ENCODE assay signal across 13 cellular contexts in the genomic region with DNA sequence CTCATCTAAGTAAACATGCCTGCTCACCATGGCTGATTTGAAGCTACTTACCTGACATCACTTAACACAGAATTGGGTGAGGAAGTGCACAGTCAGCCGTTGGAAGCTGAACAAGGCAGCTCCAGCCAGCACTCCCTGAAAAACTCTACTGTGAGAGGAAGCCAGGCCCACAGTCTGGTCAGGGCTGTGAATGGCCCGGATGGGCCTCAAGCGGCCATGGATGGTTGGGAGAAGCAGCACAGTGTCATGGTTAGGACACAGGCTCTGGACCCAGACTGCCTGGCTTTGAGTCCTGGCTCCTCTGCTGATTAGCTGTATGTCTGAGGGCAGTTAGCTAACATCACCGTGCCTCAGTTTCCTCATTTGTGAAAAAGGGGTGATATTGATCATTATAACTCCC.
"Had no signal": no experiment of that assay in that cellular context is flagged by ENCODE, and none has a peak within 500 bp of the region (broad histone marks: within the 10 kb centered on the region; RNA-seq: fewer than 3 reads in every experiment).

No MANE protein-coding gene starts in this region.

- DNase-seq: activated CD4-positive, alpha-beta T cell treated with anti-CD3 and anti-CD28 coated beads, Interleukin-2, amount 50 U/mL, for 1 hour; activated CD8-positive, alpha-beta memory T cell treated with anti-CD3 and anti-CD28 coated beads for 24 hours; activated naive CD8-positive, alpha-beta T cell treated with anti-CD3 and anti-CD28 coated beads for 36 hours; cerebellar nuclear complex; effector memory CD4-positive, alpha-beta T cell; foreskin keratinocyte; glutamatergic neuron; hypothalamus; kidney; left lung had no signal

- H3K4me1 ChIP-seq: foreskin keratinocyte, left lung, suprapubic skin had no signal

- ATAC-seq: activated CD4-positive, CD25-positive, alpha-beta regulatory T cell treated with anti-CD3 and anti-CD28 coated beads, Interleukin-2, amount 50 U/mL, for 24 hours; foreskin keratinocyte; left lung; sciatic nerve had no signal

- H3K9me3 ChIP-seq: left lung, suprapubic skin had no signal

- H3K36me3 ChIP-seq: left lung, suprapubic skin had no signal

- H3K4me3 ChIP-seq: left lung, suprapubic skin had no signal

- H3K27ac ChIP-seq: foreskin keratinocyte, left lung, suprapubic skin had no signal
